Comparison of ENCODE assay signal across 10 cellular contexts in the genomic region with DNA sequence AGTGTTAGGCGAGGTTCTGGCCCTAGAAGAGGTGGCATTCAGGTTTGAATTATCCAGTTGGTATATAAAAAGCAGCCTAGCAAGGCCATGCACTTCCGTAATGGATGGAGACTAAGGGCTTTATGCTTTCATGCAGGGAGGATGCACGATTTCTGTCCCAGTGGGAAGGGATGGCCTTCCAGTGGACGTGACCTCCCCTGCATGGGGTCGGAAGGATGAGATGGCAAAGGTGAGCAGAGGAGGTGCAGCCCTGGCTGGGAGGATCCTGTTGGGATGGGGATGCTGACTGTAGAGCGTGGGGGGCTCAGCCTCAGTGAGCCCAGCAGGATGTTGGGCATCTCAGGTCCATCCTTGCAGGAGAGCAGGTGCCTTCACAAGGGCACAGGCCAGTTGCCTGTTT. TPM values are rescaled to one million over a fixed set of nuclear protein-coding genes. Genes with fewer than 3 reads are reported as not detected.
"Had no signal": no experiment of that assay in that cellular context is flagged by ENCODE, and none has a peak within 500 bp of the region (broad histone marks: within the 10 kb centered on the region; RNA-seq: fewer than 3 reads in every experiment).

No MANE protein-coding gene starts in this region.

- H3K4me1 ChIP-seq: HAP-1 had no signal

- DNase-seq: GM23248, GOT3, H7, HFFc6, KBM-7 had no signal

- H3K4me1 Mint-ChIP-seq: IgD-negative memory B cell had no signal

- H3K9me3 ChIP-seq: HAP-1 had no signal

- H3K4me3 ChIP-seq: GM23248, HAP-1 had no signal

- H3K9ac ChIP-seq: GM23248 had no signal

- H3K27ac Mint-ChIP-seq: HFFc6, IgD-negative memory B cell had no signal

- ATAC-seq: HCT116 had no signal

- H3K4me3 Mint-ChIP-seq: HFFc6 had no signal

- H3K36me3 ChIP-seq: HAP-1 had no signal

- H3K27ac ChIP-seq: GM23248 had no signal

- H3K36me3 Mint-ChIP-seq: IgD-negative memory B cell had no signal

RNA-seq across cellular contexts. Expression of a gene that starts 4.8 kb away (rescaled TPM):
- total RNA-seq: GM23248, H4, H7, HFFc6, HT-29 had no signal
- polyA plus RNA-seq: GM23248, IgD-negative memory B cell had no signal
